10 cellular contexts compared by ENCODE assay signal in the genomic region with DNA sequence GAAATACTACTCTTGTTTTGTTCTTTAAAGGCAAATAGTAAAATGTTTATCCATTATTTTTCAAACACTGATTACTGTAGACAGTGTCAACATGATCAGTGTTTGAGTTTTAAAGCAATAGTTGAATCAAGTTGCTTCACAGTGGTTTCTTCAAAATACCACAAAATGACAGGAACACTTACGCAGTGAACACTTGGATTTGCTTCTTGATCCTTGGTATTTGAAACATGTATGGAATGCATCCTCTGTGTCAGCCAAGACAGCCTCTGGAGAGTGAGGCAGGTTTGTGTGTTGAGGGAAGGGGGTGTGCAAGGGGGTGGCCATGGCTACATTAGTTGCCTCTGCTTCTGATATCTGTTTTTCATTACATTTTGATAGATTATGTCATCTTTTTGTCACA.
A peak's percentile ranks its signal among the peaks of the same experiment; 100 is the strongest.
DNase-seq lines count a peak whose midpoint lies in the region; ATAC-seq and TF ChIP-seq lines count a peak whose summit lies in the region.
"Had no signal": no experiment of that assay in that cellular context is flagged by ENCODE, and none has a peak within 500 bp of the region (broad histone marks: within the 10 kb centered on the region; RNA-seq: fewer than 3 reads in every experiment).

No MANE protein-coding gene starts in this region.

- peaks cover 18% of the 10 kb centered on the region for H3K27me3 Mint-ChIP-seq in activated CD4-positive, alpha-beta T cell treated with anti-CD3 and anti-CD28 coated beads, Interleukin-2, amount 10 ng/mL, durations not matched to agents 24 days and 14 days
- no peaks in the 10 kb centered on the region for H3K27me3 Mint-ChIP-seq in T-helper 17 cell
- H3K27me3 Mint-ChIP-seq in activated CD4-positive, alpha-beta T cell treated with anti-CD3 and anti-CD28 coated beads for 36 hours, result peaks cover 7% of the 10 kb centered on the region

- no peak overlapping the region for H3K27ac Mint-ChIP-seq in activated CD4-positive, alpha-beta T cell treated with anti-CD3 and anti-CD28 coated beads, Interleukin-2, amount 10 ng/mL, durations not matched to agents 24 days and 14 days
- H3K27ac Mint-ChIP-seq in T-helper 17 cell, result no peak overlapping the region
- H3K27ac Mint-ChIP-seq in activated CD4-positive, alpha-beta T cell treated with anti-CD3 and anti-CD28 coated beads for 36 hours, result no peak overlapping the region

- no peak overlapping the region for H3K4me3 Mint-ChIP-seq in activated CD4-positive, alpha-beta T cell treated with anti-CD3 and anti-CD28 coated beads, Interleukin-2, amount 10 ng/mL, durations not matched to agents 24 days and 14 days
- H3K4me3 Mint-ChIP-seq in T-helper 17 cell, result no peak overlapping the region
- no peak overlapping the region for H3K4me3 Mint-ChIP-seq in activated CD4-positive, alpha-beta T cell treated with anti-CD3 and anti-CD28 coated beads for 36 hours

- H3K9ac ChIP-seq in SK-N-MC (ENCODE audit: insufficient read length), result peak overlapping the region; percentile 57

- DNase-seq in EH (ENCODE audit: low read depth) (peak; percentile 91), SK-N-MC (ENCODE audit: low read depth, low spot score) (no peak), fibroblast of villous mesenchyme (ENCODE audit: low read depth) (peak; percentile 83), omental fat pad (ENCODE audit: low spot score) (no peak), T-helper 17 cell (no peak), activated T-cell treated with anti-CD3 and anti-CD28 coated beads for 4 hours (no peak)
- no peak for DNase-seq in activated CD4-positive, alpha-beta T cell treated with anti-CD3 and anti-CD28 coated beads, Interleukin-2, amount 10 ng/mL, durations not matched to agents 24 days and 14 days
- DNase-seq in activated CD4-positive, alpha-beta T cell treated with anti-CD3 and anti-CD28 coated beads for 36 hours, result no peak
- DNase-seq: NCI-H187; stimulated activated CD4-positive, alpha-beta T cell treated with anti-CD3 and anti-CD28 coated beads, Interleukin-4, amount 100 ng/mL, for 24 hours had no signal

- intact Hi-C loops in activated CD4-positive, alpha-beta T cell treated with anti-CD3 and anti-CD28 coated beads, Interleukin-2, amount 10 ng/mL, durations not matched to agents 24 days and 14 days (cut with micrococcal nuclease), result no loop called here
- intact Hi-C loops in activated CD4-positive, alpha-beta T cell treated with anti-CD3 and anti-CD28 coated beads for 36 hours (cut with DNase I, micrococcal nuclease), result no loop called here

- H3K4me3 ChIP-seq in SK-N-MC, result peak overlapping the region; percentile 58
- no peak overlapping the region for H3K4me3 ChIP-seq in fibroblast of villous mesenchyme (ENCODE audit: low read depth, low read length)

- POLR2A ChIA-PET in activated CD4-positive, alpha-beta T cell treated with anti-CD3 and anti-CD28 coated beads for 36 hours (lab: Charles Lee), result no interaction called here

- no peaks in the 10 kb centered on the region for H3K4me1 Mint-ChIP-seq in activated CD4-positive, alpha-beta T cell treated with anti-CD3 and anti-CD28 coated beads, Interleukin-2, amount 10 ng/mL, durations not matched to agents 24 days and 14 days
- no peaks in the 10 kb centered on the region for H3K4me1 Mint-ChIP-seq in T-helper 17 cell
- no peaks in the 10 kb centered on the region for H3K4me1 Mint-ChIP-seq in activated CD4-positive, alpha-beta T cell treated with anti-CD3 and anti-CD28 coated beads for 36 hours

- peak; percentile 79 for ATAC-seq in omental fat pad (ENCODE audit: low FRiP score)
- ATAC-seq in T-helper 17 cell, result no peak
- no peak for ATAC-seq in activated CD4-positive, alpha-beta T cell treated with anti-CD3 and anti-CD28 coated beads for 36 hours

- H3K9me3 ChIP-seq in SK-N-MC (ENCODE audit: low read depth, low read length) (no peaks in the 10 kb centered on the region), T-helper 17 cell (ENCODE audit: control insufficient read depth, low read length, poor library complexity, severe bottlenecking) (no peaks in the 10 kb centered on the region)

- no peaks in the 10 kb centered on the region for H3K9me3 Mint-ChIP-seq in activated CD4-positive, alpha-beta T cell treated with anti-CD3 and anti-CD28 coated beads, Interleukin-2, amount 10 ng/mL, durations not matched to agents 24 days and 14 days
- no peaks in the 10 kb centered on the region for H3K9me3 Mint-ChIP-seq in activated CD4-positive, alpha-beta T cell treated with anti-CD3 and anti-CD28 coated beads for 36 hours (ENCODE audit: low read depth)

- no peaks in the 10 kb centered on the region for H3K36me3 ChIP-seq in SK-N-MC (ENCODE audit: insufficient read depth, low read length)

- CTCF ChIA-PET in activated CD4-positive, alpha-beta T cell treated with anti-CD3 and anti-CD28 coated beads for 36 hours (lab: Charles Lee), result interaction anchor here (0.6 kb wide), 1 partner anchor 531 kb away, joined by 3 read pairs; no protein-coding TSS in a partner anchor

- TF ChIP-seq CTCF in fibroblast of villous mesenchyme (IDR thresholded peaks at IDR 0.05; ENCODE audit: insufficient read depth, low read depth, low read length), result no peak
- TF ChIP-seq CTCF in omental fat pad (IDR thresholded peaks at IDR 0.05), result no peak

- H3K27ac ChIP-seq in SK-N-MC, result peak overlapping the region; percentile 92

- H3K36me3 Mint-ChIP-seq in activated CD4-positive, alpha-beta T cell treated with anti-CD3 and anti-CD28 coated beads, Interleukin-2, amount 10 ng/mL, durations not matched to agents 24 days and 14 days (ENCODE audit: low read depth), result no peaks in the 10 kb centered on the region
- no peaks in the 10 kb centered on the region for H3K36me3 Mint-ChIP-seq in T-helper 17 cell (ENCODE audit: low read depth)
- H3K36me3 Mint-ChIP-seq in activated CD4-positive, alpha-beta T cell treated with anti-CD3 and anti-CD28 coated beads for 36 hours (ENCODE audit: low read depth), result no peaks in the 10 kb centered on the region

Comparison
In these comparisons a context has a peak if more than half of its experiments do, and no peak if none do; other contexts are left out.
1. DNase-seq: peak in EH (single experiment) and fibroblast of villous mesenchyme (single experiment); none in SK-N-MC (single experiment), omental fat pad (single experiment), activated CD4-positive, alpha-beta T cell treated with anti-CD3 and anti-CD28 coated beads, Interleukin-2, amount 10 ng/mL, durations not matched to agents 24 days and 14 days (single experiment), T-helper 17 cell (0 of 3), activated CD4-positive, alpha-beta T cell treated with anti-CD3 and anti-CD28 coated beads for 36 hours (single experiment) and activated T-cell treated with anti-CD3 and anti-CD28 coated beads for 4 hours (single experiment).